ENCODE assay signal across 9 cellular contexts in the genomic region with DNA sequence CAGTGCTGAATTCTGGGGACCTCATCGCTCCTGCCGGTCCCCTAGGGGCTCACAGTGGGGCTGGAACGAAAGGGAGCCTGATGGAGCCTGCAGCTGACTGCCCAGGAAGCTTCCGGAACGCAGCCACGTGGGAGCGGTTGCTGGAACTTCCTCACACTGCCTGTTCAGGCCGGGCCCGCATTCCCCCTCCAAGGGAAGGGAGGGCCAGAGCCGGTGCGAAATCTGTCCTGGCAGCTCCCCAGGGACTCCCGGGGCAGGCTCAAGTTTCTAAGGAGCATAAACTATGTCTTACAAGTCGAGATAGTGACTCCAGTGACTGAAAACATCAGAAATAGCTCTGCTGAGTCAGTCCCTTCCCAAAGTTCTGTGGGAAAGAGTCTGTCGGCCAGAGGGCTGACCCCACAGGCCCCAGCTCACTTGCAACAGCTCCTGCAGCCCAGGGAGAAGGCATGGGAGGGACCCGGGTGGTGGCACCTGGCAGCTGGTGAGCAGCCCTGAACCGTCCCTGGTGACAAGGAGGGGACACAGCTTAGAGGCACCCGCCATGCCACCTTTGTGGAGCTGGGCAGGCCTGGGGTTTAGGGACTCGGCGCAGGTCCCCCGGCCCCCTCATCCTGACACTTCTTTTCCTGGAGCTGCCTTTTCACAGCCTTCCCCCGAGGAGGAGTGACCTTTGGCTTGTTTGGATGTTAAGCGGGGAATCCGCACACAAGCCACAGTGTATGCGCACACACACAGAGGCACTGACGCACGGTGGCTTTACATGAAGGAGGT. TPM values are rescaled to one million over a fixed set of nuclear protein-coding genes. Genes with fewer than 3 reads are reported as not detected.
A peak's percentile ranks its signal among the peaks of the same experiment; 100 is the strongest.
DNase-seq lines count a peak whose midpoint lies in the region; ATAC-seq and TF ChIP-seq lines count a peak whose summit lies in the region.
"Had no signal": no experiment of that assay in that cellular context is flagged by ENCODE, and none has a peak within 500 bp of the region (broad histone marks: within the 10 kb centered on the region; RNA-seq: fewer than 3 reads in every experiment).

No MANE protein-coding gene starts in this region.

- H3K4me1 ChIP-seq in GM23248 (ENCODE audit: insufficient read depth) (peaks cover 17% of the 10 kb centered on the region; the same call in 1 of the 2 replicates), ascending aorta (peaks cover 8 to 17% of the 10 kb centered on the region in 2 donors), right cardiac atrium (ENCODE audit: control insufficient read depth, insufficient read depth, low read length) (peaks cover 4% of the 10 kb centered on the region)

- in situ Hi-C loops in GM23248 (cut with MboI) = no loop called here

- H3K4me1 Mint-ChIP-seq in activated T-helper 1 cell treated with anti-CD3 and anti-CD28 coated beads, Interleukin-12 subunit alpha, Interleukin-12 subunit beta, Interleukin-2, Interleukin-4 antibody, amounts not matched to agents 30 ng/mL and 10 ng/mL and 1 ng/mL, durations not matched to agents 14 hours and 24 hours and 36 hours (ENCODE audit: low read depth) = no peaks in the 10 kb centered on the region
- H3K4me1 Mint-ChIP-seq: central memory CD8-positive, alpha-beta T cell had no signal

- H3K4me3 Mint-ChIP-seq in activated T-helper 1 cell treated with anti-CD3 and anti-CD28 coated beads, Interleukin-12 subunit alpha, Interleukin-12 subunit beta, Interleukin-2, Interleukin-4 antibody, amounts not matched to agents 30 ng/mL and 10 ng/mL and 1 ng/mL, durations not matched to agents 14 hours and 24 hours and 36 hours = no peak overlapping the region
- H3K4me3 Mint-ChIP-seq: central memory CD8-positive, alpha-beta T cell had no signal

- no peaks in the 10 kb centered on the region for H3K79me2 ChIP-seq in GM23248 (ENCODE audit: insufficient read depth)

- H3K9me3 Mint-ChIP-seq in activated T-helper 1 cell treated with anti-CD3 and anti-CD28 coated beads, Interleukin-12 subunit alpha, Interleukin-12 subunit beta, Interleukin-2, Interleukin-4 antibody, amounts not matched to agents 30 ng/mL and 10 ng/mL and 1 ng/mL, durations not matched to agents 14 hours and 24 hours and 36 hours = peaks cover 24% of the 10 kb centered on the region

- H3K27me3 Mint-ChIP-seq in activated T-helper 1 cell treated with anti-CD3 and anti-CD28 coated beads, Interleukin-12 subunit alpha, Interleukin-12 subunit beta, Interleukin-2, Interleukin-4 antibody, amounts not matched to agents 30 ng/mL and 10 ng/mL and 1 ng/mL, durations not matched to agents 14 hours and 24 hours and 36 hours (ENCODE audit: insufficient read depth) = no peaks in the 10 kb centered on the region
- H3K27me3 Mint-ChIP-seq: central memory CD8-positive, alpha-beta T cell had no signal

- H3K27ac ChIP-seq in GM23248 (peak overlapping the region; percentile 66), ascending aorta (peak overlapping the region; percentile 85), right cardiac atrium (ENCODE audit: low read length) (no peak overlapping the region)

- H4K20me1 ChIP-seq in GM23248 (ENCODE audit: insufficient read depth) = no peaks in the 10 kb centered on the region

- H3F3A ChIP-seq in GM23248 (ENCODE audit: insufficient read depth) = peaks cover 10% of the 10 kb centered on the region; the same call in 1 of the 2 replicates

- no peak overlapping the region for H3K4me3 ChIP-seq in GM23248
- peak overlapping the region in 1 of 2 donors; percentile 21 for H3K4me3 ChIP-seq in ascending aorta
- no peak overlapping the region for H3K4me3 ChIP-seq in right cardiac atrium (ENCODE audit: low read length)
- H3K4me3 ChIP-seq in skeletal muscle cell (ENCODE audit: low read depth, low read length) = no peak overlapping the region

- WGBS in GM23248 (ENCODE audit: low coverage in 1 of 2, low lambda C conversion rate in 2 of 2, missing lambda C conversion rate in 2 of 2), 2 experiments = 29 to 31% methylated on average over 26 of the region's 26 CpGs
- 43% methylated on average over 26 of the region's 26 CpGs for WGBS in right cardiac atrium

- DNase-seq in GM23248 (peak; percentile 88), ascending aorta (ENCODE audit: low spot score in 2 of 2) (peak; percentile 88 to 97), right cardiac atrium (peak; percentile 83 to 92 (median 89)), skeletal muscle cell (ENCODE audit: low read depth) (peak; percentile 86)
- DNase-seq in activated T-helper 1 cell treated with anti-CD3 and anti-CD28 coated beads, Interleukin-12 subunit alpha, Interleukin-12 subunit beta, Interleukin-2, Interleukin-4 antibody, amounts not matched to agents 30 ng/mL and 10 ng/mL and 1 ng/mL, durations not matched to agents 14 hours and 24 hours and 36 hours (ENCODE audit: low spot score) = no peak
- no peak for DNase-seq in stimulated activated CD4-positive, alpha-beta T cell treated with anti-CD3 and anti-CD28 coated beads, Interleukin-2, amount 100 ng/mL, for 48 hours

- H3K9me2 ChIP-seq in GM23248 (ENCODE audit: insufficient read depth) = no peaks in the 10 kb centered on the region

- H3K27ac Mint-ChIP-seq in activated T-helper 1 cell treated with anti-CD3 and anti-CD28 coated beads, Interleukin-12 subunit alpha, Interleukin-12 subunit beta, Interleukin-2, Interleukin-4 antibody, amounts not matched to agents 30 ng/mL and 10 ng/mL and 1 ng/mL, durations not matched to agents 14 hours and 24 hours and 36 hours = no peak overlapping the region

- ATAC-seq in right cardiac atrium (peak; percentile 82 to 87), HG02973 (IDR thresholded peaks at IDR 0.05; ENCODE audit: unreplicated experiment) (no peak), HG03045 (IDR thresholded peaks at IDR 0.05; ENCODE audit: unreplicated experiment) (no peak)

- intact Hi-C loops in ascending aorta (cut with DNase I) = loop anchor here (5.0 kb wide), 1 partner anchor 130 kb away; no protein-coding TSS in a partner anchor
- intact Hi-C loops in right cardiac atrium (cut with DNase I) = no loop called here
- intact Hi-C loops in activated T-helper 1 cell treated with anti-CD3 and anti-CD28 coated beads, Interleukin-12 subunit alpha, Interleukin-12 subunit beta, Interleukin-2, Interleukin-4 antibody, amounts not matched to agents 30 ng/mL and 10 ng/mL and 1 ng/mL, durations not matched to agents 14 hours and 24 hours and 36 hours (cut with micrococcal nuclease) = no loop called here

- no peaks in the 10 kb centered on the region for H3K36me3 ChIP-seq in GM23248 (ENCODE audit: low read depth)
- no peaks in the 10 kb centered on the region for H3K36me3 ChIP-seq in ascending aorta

- H3K9me3 ChIP-seq in GM23248 (ENCODE audit: low read depth) (no peaks in the 10 kb centered on the region), ascending aorta (no peaks in the 10 kb centered on the region), right cardiac atrium (ENCODE audit: control insufficient read depth, low read length) (no peaks in the 10 kb centered on the region)

- H3K4me2 ChIP-seq in GM23248 (ENCODE audit: unreplicated experiment) = no peak overlapping the region

- no peak for TF ChIP-seq CTCF in ascending aorta (IDR thresholded peaks at IDR 0.05)

- H3K27me3 ChIP-seq in GM23248 (replicated peaks; ENCODE audit: insufficient read depth) = no peaks in the 10 kb centered on the region
- H3K27me3 ChIP-seq in ascending aorta = no peaks in the 10 kb centered on the region
- no peaks in the 10 kb centered on the region for H3K27me3 ChIP-seq in right cardiac atrium (ENCODE audit: control insufficient read depth, insufficient read depth)

- peak overlapping the region; percentile 49 for H3K9ac ChIP-seq in GM23248

- no peaks in the 10 kb centered on the region for H3K36me3 Mint-ChIP-seq in activated T-helper 1 cell treated with anti-CD3 and anti-CD28 coated beads, Interleukin-12 subunit alpha, Interleukin-12 subunit beta, Interleukin-2, Interleukin-4 antibody, amounts not matched to agents 30 ng/mL and 10 ng/mL and 1 ng/mL, durations not matched to agents 14 hours and 24 hours and 36 hours (ENCODE audit: low read depth)

- peak overlapping the region; percentile 70 for H2AFZ ChIP-seq in GM23248

RNA-seq across cellular contexts. Expression of a gene that starts 47.6 kb away (rescaled TPM):
- 8.4 and 9.4 TPM in 2 replicates for total RNA-seq in GM23248 (2014; rRNA removed; shearing (Covaris generic))
- 4.7 and 5.1 TPM in 2 replicates for polyA plus RNA-seq in GM23248 (2016; fragmentation: Nextera tagmentation; extraction: Ambion mirVana)
- total RNA-seq in ascending aorta = 349 TPM
- 10 to 100 TPM; 32.2 to 44.3 (median 38.4) TPM for total RNA-seq in right cardiac atrium
- 18.3 TPM for polyA plus RNA-seq in right cardiac atrium
- total RNA-seq in activated T-helper 1 cell treated with anti-CD3 and anti-CD28 coated beads, Interleukin-12 subunit alpha, Interleukin-12 subunit beta, Interleukin-2, Interleukin-4 antibody, amounts not matched to agents 30 ng/mL and 10 ng/mL and 1 ng/mL, durations not matched to agents 14 hours and 24 hours and 36 hours = 8.5 and 8.8 TPM in 2 replicates

Comparison
In these comparisons a context has a peak if more than half of its experiments do, and no peak if none do; other contexts are left out.
1. DNase-seq: peak in GM23248 (single experiment), ascending aorta (2 of 2), right cardiac atrium (3 of 3) and skeletal muscle cell (single experiment); none in activated T-helper 1 cell treated with anti-CD3 and anti-CD28 coated beads, Interleukin-12 subunit alpha, Interleukin-12 subunit beta, Interleukin-2, Interleukin-4 antibody, amounts not matched to agents 30 ng/mL and 10 ng/mL and 1 ng/mL, durations not matched to agents 14 hours and 24 hours and 36 hours (single experiment) and stimulated activated CD4-positive, alpha-beta T cell treated with anti-CD3 and anti-CD28 coated beads, Interleukin-2, amount 100 ng/mL, for 48 hours (0 of 2).
2. ATAC-seq: peak in right cardiac atrium (2 of 2); none in HG02973 (single experiment) and HG03045 (single experiment).